8 cellular contexts compared by ENCODE assay signal in genomic region chr12:50110762-50111416, GRCh38. TPM values are rescaled to one million over a fixed set of nuclear protein-coding genes. Genes with fewer than 3 reads are reported as not detected.
A peak's percentile ranks its signal among the peaks of the same experiment; 100 is the strongest.
DNase-seq lines count a peak whose midpoint lies in the region; ATAC-seq and TF ChIP-seq lines count a peak whose summit lies in the region.

No MANE protein-coding gene starts in this region.

- H3K36me3 ChIP-seq in kidney epithelial cell (ENCODE audit: control insufficient read depth, insufficient read depth, low read length): no peaks in the 10 kb centered on the region

- in situ Hi-C loops in T47D (cut with HindIII; ENCODE audit: low pct_unique_long_range_greater_than_20kb, low sequenced_read_pairs): no loop called here

- peak; percentile 64 for DNase-seq in activated effector memory CD4-positive, alpha-beta T cell treated with anti-CD3 and anti-CD28 coated beads, Interleukin-2, amount 50 U/mL, for 16 hours
- DNase-seq in activated effector memory CD4-positive, alpha-beta T cell treated with Interleukin-2 at 50 U/mL for 16 hours: no peak
- DNase-seq in NCI-H2171 treated with DMSO at 0.1 percent for 48 hours (lab: John Stamatoyannopoulos, UW): peak; percentile 70
- peak; percentile 73 to 97 for DNase-seq in T47D (ENCODE audit: low read depth in 1 of 2, low spot score in 1 of 2)
- peak; percentile 53 for DNase-seq in kidney epithelial cell (ENCODE audit: low read depth)
- DNase-seq in stimulated activated naive CD8-positive, alpha-beta T cell treated with anti-CD3 and anti-CD28 coated beads, Interleukin-15, Interleukin-2, amounts not matched to agents 100 U/mL and 50 U/mL, for 24 hours: peak; percentile 32
- no peak for DNase-seq in Ammon's horn (ENCODE audit: low spot score)

- no peak for TF ChIP-seq CTCF in kidney epithelial cell (IDR thresholded peaks at IDR 0.05; ENCODE audit: insufficient read depth, low read length, poor library complexity, severe bottlenecking)

- H3K27me3 ChIP-seq in kidney epithelial cell (ENCODE audit: control insufficient read depth, insufficient read depth, low read length): no peaks in the 10 kb centered on the region

- ATAC-seq in stimulated activated naive CD8-positive, alpha-beta T cell treated with anti-CD3 and anti-CD28 coated beads, Interleukin-15, Interleukin-2, amounts not matched to agents 100 U/mL and 50 U/mL, for 24 hours: no peak
- no peak for ATAC-seq in GM19455 (IDR thresholded peaks at IDR 0.05; ENCODE audit: unreplicated experiment)

- no peak overlapping the region for H3K4me3 ChIP-seq in kidney epithelial cell (ENCODE audit: low read depth, low read length)

RNA-seq across cellular contexts. Expression of gene COX14, which starts 1.1 kb away (rescaled TPM):
- 35.5 and 53.7 TPM in 2 replicates for total RNA-seq in kidney epithelial cell

RNA-seq across cellular contexts. Expression of gene GPD1, which starts 7.1 kb away (rescaled TPM):
- total RNA-seq in kidney epithelial cell: 0.04 and 0.14 TPM in 2 replicates

RNA-seq across cellular contexts. Expression of gene SMARCD1, which starts 25.7 kb away (rescaled TPM):
- total RNA-seq in kidney epithelial cell: 133 and 165 TPM in 2 replicates

RNA-seq across cellular contexts. Expression of gene ASIC1, which starts 53.5 kb away (rescaled TPM):
- total RNA-seq in kidney epithelial cell: 0.75 and 3.6 TPM in 2 replicates

RNA-seq across cellular contexts. Expression of gene CERS5, which starts 56.3 kb away (rescaled TPM):
- total RNA-seq in kidney epithelial cell: 40.3 and 40.9 TPM in 2 replicates

Comparison
In these comparisons a context has a peak if more than half of its experiments do, and no peak if none do; other contexts are left out.
1. DNase-seq: peak in activated effector memory CD4-positive, alpha-beta T cell treated with anti-CD3 and anti-CD28 coated beads, Interleukin-2, amount 50 U/mL, for 16 hours (single experiment), NCI-H2171 treated with DMSO at 0.1 percent for 48 hours (single experiment), T47D (2 of 2), kidney epithelial cell (single experiment) and stimulated activated naive CD8-positive, alpha-beta T cell treated with anti-CD3 and anti-CD28 coated beads, Interleukin-15, Interleukin-2, amounts not matched to agents 100 U/mL and 50 U/mL, for 24 hours (single experiment); none in activated effector memory CD4-positive, alpha-beta T cell treated with Interleukin-2 at 50 U/mL for 16 hours (single experiment) and Ammon's horn (single experiment).